18 cellular contexts compared by ENCODE assay signal in the genomic region with DNA sequence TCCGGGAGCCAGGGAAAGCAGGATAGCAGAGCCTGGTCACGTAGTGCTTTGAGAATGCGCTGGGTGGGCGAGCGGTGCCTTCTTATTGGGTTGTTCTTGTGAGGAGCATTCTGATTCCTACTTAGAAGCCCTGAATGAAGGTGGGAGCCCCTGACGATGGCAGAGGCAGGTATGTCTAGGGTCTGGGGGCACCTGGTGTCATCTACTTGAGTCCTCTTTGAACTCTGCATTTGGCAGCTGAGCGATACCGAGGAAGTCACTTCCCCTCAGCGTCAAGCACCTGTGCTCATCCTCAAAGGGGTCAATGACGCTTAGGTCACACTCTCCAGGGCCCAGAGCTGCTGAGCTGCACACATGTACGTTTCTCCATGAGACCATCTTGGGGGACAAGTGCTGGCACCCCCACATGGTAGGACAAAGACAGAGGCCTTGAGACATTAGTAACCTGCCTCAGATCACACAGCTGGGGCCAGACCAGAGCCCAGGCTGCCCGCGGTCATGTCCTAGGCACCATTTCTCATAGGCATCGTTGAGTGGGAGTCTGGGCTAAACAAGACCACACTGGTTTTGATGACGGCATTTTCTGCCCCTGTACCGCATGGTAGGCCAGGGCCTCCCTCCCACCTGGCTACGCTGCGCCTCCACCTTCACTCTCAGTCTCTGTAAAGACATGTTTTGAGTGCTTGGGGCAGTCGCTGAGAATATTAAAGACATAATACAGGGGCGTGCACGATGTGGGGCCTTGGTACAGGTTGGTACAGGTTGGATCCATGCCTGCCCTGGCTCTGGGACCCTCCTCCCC.
DNase-seq lines count a peak whose midpoint lies in the region; ATAC-seq and TF ChIP-seq lines count a peak whose summit lies in the region.
"Had no signal": no experiment of that assay in that cellular context is flagged by ENCODE, and none has a peak within 500 bp of the region (broad histone marks: within the 10 kb centered on the region; RNA-seq: fewer than 3 reads in every experiment).

No MANE protein-coding gene starts in this region.

- H2AK5ac ChIP-seq in neuronal stem cell (ENCODE audit: low read depth, low read length), result peak overlapping the region; percentile 20

- peaks cover 3% of the 10 kb centered on the region in 2 donors for H3K4me1 ChIP-seq in neuronal stem cell (ENCODE audit: control insufficient read depth in 2 of 2, insufficient read depth in 1 of 2, low read depth in 1 of 2, low read length in 2 of 2)
- H3K4me1 ChIP-seq: Caco-2 had no signal

- H3K27ac Mint-ChIP-seq in natural killer cell, result no peak overlapping the region
- H3K27ac Mint-ChIP-seq in natural killer cell treated with Interleukin-12 subunit alpha and Interleukin-12 subunit beta and Interleukin-15 and Interleukin-18, amount 100 ng/mL, for 72 hours, result no peak overlapping the region
- H3K27ac Mint-ChIP-seq: CD4-positive, CD25-positive, alpha-beta regulatory T cell had no signal

- H2BK12ac ChIP-seq in neuronal stem cell (ENCODE audit: low read length), result peak overlapping the region; percentile 75

- H3K9ac ChIP-seq in neuronal stem cell (ENCODE audit: low read depth, low read length, poor library complexity), result peak overlapping the region; percentile 63

- H3K36me3 ChIP-seq in neuronal stem cell (replicated peaks in 1 of 2; ENCODE audit: control insufficient read depth in 2 of 2, insufficient read depth in 2 of 2, low read length in 2 of 2), result no peaks in the 10 kb centered on the region

- no peak overlapping the region for H2BK120ac ChIP-seq in neuronal stem cell (ENCODE audit: low read depth, low read length)

- H4K91ac ChIP-seq in neuronal stem cell (ENCODE audit: low read depth, low read length, poor library complexity), result no peak overlapping the region

- no peaks in the 10 kb centered on the region for H3K36me3 Mint-ChIP-seq in natural killer cell
- H3K36me3 Mint-ChIP-seq in natural killer cell treated with Interleukin-12 subunit alpha and Interleukin-12 subunit beta and Interleukin-15 and Interleukin-18, amount 100 ng/mL, for 72 hours, result no peaks in the 10 kb centered on the region
- H3K36me3 Mint-ChIP-seq: CD4-positive, CD25-positive, alpha-beta regulatory T cell had no signal

- no CpG with 5 or more reads among the region's 21 CpGs for whole genome bisulfite sequencing in neuronal stem cell (ENCODE audit: extremely low coverage in 2 of 2, insufficient read length in 2 of 2, insufficient replicate concordance in 1 of 2), 2 donors

- H3K27me3 ChIP-seq in neuronal stem cell (ENCODE audit: control insufficient read depth in 3 of 3, insufficient read depth in 3 of 3, low read depth in 1 of 3, low read length in 3 of 3), result peaks cover 0 to 14% (median 0%) of the 10 kb centered on the region in 3 experiments

- no peak for ATAC-seq in natural killer cell
- no peak for ATAC-seq in natural killer cell treated with Interleukin-12 subunit alpha and Interleukin-12 subunit beta and Interleukin-15 and Interleukin-18, amount 100 ng/mL, for 72 hours
- ATAC-seq: Panc1, Right ventricle myocardium inferior had no signal

- H3K79me1 ChIP-seq in neuronal stem cell (ENCODE audit: low read depth, low read length), result no peaks in the 10 kb centered on the region

- peak overlapping the region; percentile 54 for H2BK15ac ChIP-seq in neuronal stem cell (ENCODE audit: low read length)

- DNase-seq in natural killer cell (peak; percentile 12), ecto neural progenitor cell (ENCODE audit: low spot score) (peak; percentile 37), neuronal stem cell (ENCODE audit: low spot score) (no peak), SKM-1 (lab: John Stamatoyannopoulos, UW; ENCODE audit: unreplicated experiment) (no peak), inferior parietal cortex (ENCODE audit: extremely low spot score) (no peak)
- DNase-seq in natural killer cell treated with Interleukin-12 subunit alpha and Interleukin-12 subunit beta and Interleukin-15 and Interleukin-18, amount 100 ng/mL, for 72 hours (ENCODE audit: low spot score), result no peak
- DNase-seq in activated CD4-positive, alpha-beta T cell treated with anti-CD3 and anti-CD28 coated beads, Interleukin-2, amount 50 U/mL, for 48 hours, result no peak
- DNase-seq: CD4-positive, CD25-positive, alpha-beta regulatory T cell; DMS153; Karpas-422; NCI-H1105; NCI-H1694 treated with DMSO at 0.1 percent for 48 hours; NCI-H2107; NCI-H2227 treated with DMSO at 0.1 percent for 48 hours; NCI-H524 had no signal

- H3K4ac ChIP-seq in neuronal stem cell (ENCODE audit: low read length), result no peak overlapping the region

- H3K4me3 ChIP-seq in neuronal stem cell (ENCODE audit: low read length in 2 of 2), result no peak overlapping the region

- no peak for TF ChIP-seq CTCF in natural killer cell (IDR thresholded peaks at IDR 0.05)

- peaks cover 23 to 24% of the 10 kb centered on the region in 2 donors for H3K4me1 Mint-ChIP-seq in natural killer cell
- peaks cover 9 to 17% of the 10 kb centered on the region in 2 donors for H3K4me1 Mint-ChIP-seq in natural killer cell treated with Interleukin-12 subunit alpha and Interleukin-12 subunit beta and Interleukin-15 and Interleukin-18, amount 100 ng/mL, for 72 hours (ENCODE audit: low read depth in 2 of 2)

- no peaks in the 10 kb centered on the region for H3K9me3 ChIP-seq in neuronal stem cell (replicated peaks in 1 of 2; ENCODE audit: control insufficient read depth in 2 of 2, insufficient read depth in 1 of 2, low read depth in 1 of 2, low read length in 2 of 2)
- H3K9me3 ChIP-seq: Caco-2 had no signal

- H3K27me3 Mint-ChIP-seq in natural killer cell (ENCODE audit: low read depth in 2 of 2), result peaks cover 3 to 16% of the 10 kb centered on the region in 2 donors
- H3K27me3 Mint-ChIP-seq in natural killer cell treated with Interleukin-12 subunit alpha and Interleukin-12 subunit beta and Interleukin-15 and Interleukin-18, amount 100 ng/mL, for 72 hours, result peaks cover 0 to 10% of the 10 kb centered on the region in 2 donors

- H3K18ac ChIP-seq in neuronal stem cell (ENCODE audit: low read length), result peak overlapping the region; percentile 74

- H3K4me3 Mint-ChIP-seq in natural killer cell, result no peak overlapping the region
- no peak overlapping the region for H3K4me3 Mint-ChIP-seq in natural killer cell treated with Interleukin-12 subunit alpha and Interleukin-12 subunit beta and Interleukin-15 and Interleukin-18, amount 100 ng/mL, for 72 hours
- H3K4me3 Mint-ChIP-seq: CD4-positive, CD25-positive, alpha-beta regulatory T cell had no signal

- H2AFZ ChIP-seq in neuronal stem cell (ENCODE audit: low read length), result no peak overlapping the region

- no peaks in the 10 kb centered on the region for H3K9me3 Mint-ChIP-seq in natural killer cell
- no peaks in the 10 kb centered on the region for H3K9me3 Mint-ChIP-seq in natural killer cell treated with Interleukin-12 subunit alpha and Interleukin-12 subunit beta and Interleukin-15 and Interleukin-18, amount 100 ng/mL, for 72 hours
- H3K9me3 Mint-ChIP-seq: CD4-positive, CD25-positive, alpha-beta regulatory T cell had no signal

- H3K4me2 ChIP-seq in neuronal stem cell (ENCODE audit: insufficient read depth, low read length, poor library complexity, severe bottlenecking), result no peak overlapping the region

- H4K8ac ChIP-seq in neuronal stem cell (ENCODE audit: low read depth, low read length), result no peak overlapping the region

- H3K27ac ChIP-seq in neuronal stem cell (replicated peaks; ENCODE audit: low read length), result no peak overlapping the region

- no peak overlapping the region for H3K14ac ChIP-seq in neuronal stem cell (ENCODE audit: low read length)

- H3K23ac ChIP-seq in neuronal stem cell (ENCODE audit: low read depth, low read length, poor library complexity), result peak overlapping the region; percentile 80

- intact Hi-C loops in natural killer cell (cut with micrococcal nuclease), result loop anchor here (5.0 kb wide), 2 partner anchors 42 to 87 kb away; no protein-coding TSS in a partner anchor

- no peak overlapping the region for H2BK5ac ChIP-seq in neuronal stem cell (ENCODE audit: low read length)

Comparison
In these comparisons a context has a peak if more than half of its experiments do, and no peak if none do; other contexts are left out.
1. DNase-seq: peak in natural killer cell (single experiment) and ecto neural progenitor cell (single experiment); none in natural killer cell treated with Interleukin-12 subunit alpha and Interleukin-12 subunit beta and Interleukin-15 and Interleukin-18, amount 100 ng/mL, for 72 hours (single experiment), neuronal stem cell (single experiment), SKM-1 (single experiment), inferior parietal cortex (single experiment) and activated CD4-positive, alpha-beta T cell treated with anti-CD3 and anti-CD28 coated beads, Interleukin-2, amount 50 U/mL, for 48 hours (0 of 2).